In the genomic region with DNA sequence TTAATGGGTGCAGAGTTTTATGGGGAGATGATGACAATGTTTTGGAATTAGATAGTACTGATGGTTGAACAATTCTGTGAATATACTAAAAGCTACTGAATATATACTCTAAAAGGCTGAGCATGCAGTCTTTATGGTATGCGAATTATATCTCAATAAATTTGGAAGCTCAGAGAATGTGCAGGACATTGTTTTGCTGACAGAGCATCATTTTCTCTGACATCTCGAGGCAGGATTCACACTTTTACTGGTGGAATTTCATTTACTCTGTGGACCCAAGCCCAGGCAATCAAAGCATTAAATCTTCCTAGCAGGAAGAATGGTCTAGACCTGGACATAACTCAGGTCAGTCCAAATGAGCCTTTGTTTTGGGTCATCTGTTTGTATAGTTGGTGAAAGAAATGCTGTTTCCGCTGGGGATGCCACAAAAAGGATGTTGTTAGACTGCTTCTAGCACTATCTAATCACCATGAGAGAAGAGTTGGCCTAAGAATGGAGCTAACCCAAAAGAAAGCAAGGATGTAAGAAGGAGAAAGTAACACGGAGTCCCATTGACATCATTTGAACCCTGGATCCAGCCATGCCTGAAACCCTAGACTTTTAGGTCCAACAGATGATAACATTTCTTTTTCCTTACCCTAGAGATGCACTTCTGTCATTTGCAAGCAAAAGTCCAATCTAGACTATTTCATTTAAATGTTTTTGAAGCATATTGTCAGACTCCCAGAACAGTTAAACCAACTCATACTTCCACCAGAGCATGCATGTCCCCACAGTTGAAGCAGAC, we compare ENCODE assay signal across 8 cellular contexts.
"Had no signal": no experiment of that assay in that cellular context is flagged by ENCODE, and none has a peak within 500 bp of the region (broad histone marks: within the 10 kb centered on the region; RNA-seq: fewer than 3 reads in every experiment).

No MANE protein-coding gene starts in this region.

- H3K9ac ChIP-seq: KMS-11 had no signal

- H3K4me3 ChIP-seq: GM23338 had no signal

- H3K4me2 ChIP-seq: GM23338, KMS-11 had no signal

- DNase-seq: H9, HCEC 1CT, KBM-7 had no signal

- ATAC-seq: GM23338 had no signal

- H3K27ac ChIP-seq: KMS-11 had no signal

- FAIRE-seq: H1, H54, HTR-8/SVneo had no signal
